Comparison of ENCODE assay signal across 34 cellular contexts in genomic region chr11:68390315-68390714, GRCh38.
"Had no signal": no experiment of that assay in that cellular context is flagged by ENCODE, and none has a peak within 500 bp of the region (broad histone marks: within the 10 kb centered on the region; RNA-seq: fewer than 3 reads in every experiment).

No MANE protein-coding gene starts in this region.

- H3K4me1 Mint-ChIP-seq: activated B cell treated with CpG ODN at 0.5 μM for 24 hours; activated CD4-positive, alpha-beta T cell treated with anti-CD3 and anti-CD28 coated beads, Interleukin-2, amount 10 ng/mL, durations not matched to agents 7 days and 5 days; activated naive CD4-positive, alpha-beta T cell treated with anti-CD3 and anti-CD28 coated beads, Interleukin-2, amount 50 U/mL, for 24 hours; activated naive CD8-positive, alpha-beta T cell treated with anti-CD3 and anti-CD28 coated beads, Interleukin-2, amount 10 ng/mL, durations not matched to agents 7 days and 5 days; activated naive CD8-positive, alpha-beta T cell treated with anti-CD3 and anti-CD28 coated beads, Interleukin-2, amount 50 U/mL, for 24 hours; activated T-helper 17 cell treated with anti-CD3 and anti-CD28 coated beads, Interleukin-2, amount 50 U/mL, for 72 hours had no signal

- H3K36me3 Mint-ChIP-seq: activated CD4-positive, alpha-beta memory T cell treated with anti-CD3 and anti-CD28 coated beads for 36 hours; activated naive CD4-positive, alpha-beta T cell treated with anti-CD3 and anti-CD28 coated beads, Interleukin-2, amount 50 U/mL, for 24 hours; activated naive CD8-positive, alpha-beta T cell had no signal

- DNase-seq: activated B cell treated with CpG ODN at 0.5 μM for 24 hours; activated CD4-positive, alpha-beta memory T cell treated with anti-CD3 and anti-CD28 coated beads for 36 hours; activated CD4-positive, alpha-beta T cell treated with anti-CD3 and anti-CD28 coated beads for 48 hours; activated CD4-positive, alpha-beta T cell treated with anti-CD3 and anti-CD28 coated beads, Interleukin-2, amount 10 ng/mL, durations not matched to agents 7 days and 5 days; activated CD4-positive, alpha-beta T cell treated with anti-CD3 and anti-CD28 coated beads, Interleukin-2, amount 50 U/mL, for 4 hours; activated CD4-positive, CD25-positive, alpha-beta regulatory T cell treated with anti-CD3 and anti-CD28 coated beads, Interleukin-2, amount 50 U/mL, for 72 hours; activated CD8-positive, alpha-beta memory T cell treated with anti-CD3 and anti-CD28 coated beads, Interleukin-2, amount 50 U/mL, for 4 hours; activated CD8-positive, alpha-beta T cell treated with anti-CD3 and anti-CD28 coated beads for 36 hours; activated effector memory CD4-positive, alpha-beta T cell treated with anti-CD3 and anti-CD28 coated beads, Interleukin-2, amount 50 U/mL, for 16 hours; activated gamma-delta T cell treated with Interleukin-2 at 50 U/mL for 16 hours; activated naive CD4-positive, alpha-beta T cell; activated naive CD4-positive, alpha-beta T cell treated with anti-CD3 and anti-CD28 coated beads for 36 hours; activated naive CD8-positive, alpha-beta T cell treated with anti-CD3 and anti-CD28 coated beads, Interleukin-2, amount 10 ng/mL, durations not matched to agents 7 days and 5 days; activated naive CD8-positive, alpha-beta T cell treated with anti-CD3 and anti-CD28 coated beads, Interleukin-2, amount 50 U/mL, for 24 hours; activated T-cell treated with anti-CD3 and anti-CD28 coated beads for 4 hours; activated T-cell treated with anti-CD3 and anti-CD28 coated beads, Interleukin-2, amount 50 U/mL, for 1 hour; activated T-cell treated with anti-CD3 and anti-CD28 coated beads, Interleukin-2, amount 50 U/mL, for 4 hours; activated T-cell treated with anti-CD3 and anti-CD28 coated beads, Interleukin-2, amount 50 U/mL, for 72 hours; amygdala; anterior cingulate cortex; caudate nucleus; T-helper 1 cell; T-helper 2 cell; T-helper 9 cell had no signal

- H3K27ac Mint-ChIP-seq: activated B cell treated with CpG ODN at 0.5 μM for 24 hours; activated CD4-positive, alpha-beta memory T cell treated with anti-CD3 and anti-CD28 coated beads for 36 hours; activated CD4-positive, alpha-beta T cell treated with anti-CD3 and anti-CD28 coated beads, Interleukin-2, amount 10 ng/mL, durations not matched to agents 7 days and 5 days; activated CD8-positive, alpha-beta T cell treated with anti-CD3 and anti-CD28 coated beads for 36 hours; activated naive CD4-positive, alpha-beta T cell treated with anti-CD3 and anti-CD28 coated beads for 36 hours; activated naive CD4-positive, alpha-beta T cell treated with anti-CD3 and anti-CD28 coated beads, Interleukin-2, amount 50 U/mL, for 24 hours; activated naive CD8-positive, alpha-beta T cell; activated naive CD8-positive, alpha-beta T cell treated with anti-CD3 and anti-CD28 coated beads, Interleukin-2, amount 10 ng/mL, durations not matched to agents 7 days and 5 days; activated naive CD8-positive, alpha-beta T cell treated with anti-CD3 and anti-CD28 coated beads, Interleukin-2, amount 50 U/mL, for 24 hours; activated T-cell treated with anti-CD3 and anti-CD28 coated beads, Interleukin-2, amount 50 U/mL, for 72 hours; activated T-helper 1 cell treated with anti-CD3 and anti-CD28 coated beads, Interleukin-12 subunit alpha, Interleukin-12 subunit beta, Interleukin-2, Interleukin-4 antibody, amounts not matched to agents 30 ng/mL and 10 ng/mL and 1 ng/mL, durations not matched to agents 14 hours and 24 hours and 36 hours; activated T-helper 17 cell treated with anti-CD3 and anti-CD28 coated beads, Interleukin-2, amount 50 U/mL, for 72 hours; brain; T-helper 1 cell treated with Interleukin-12 subunit alpha and Interleukin-12 subunit beta and Interleukin-4 antibody, amounts not matched to agents 30 μg/mL and 1 μg/mL, for 36 hours; T-helper 2 cell treated with Interferon-gamma antibody and Interleukin-4, amounts not matched to agents 5 μg/mL and 100 μg/mL, for 36 hours had no signal

- H3K27me3 Mint-ChIP-seq: activated B cell treated with CpG ODN at 0.5 μM for 24 hours; activated CD4-positive, alpha-beta memory T cell treated with anti-CD3 and anti-CD28 coated beads for 36 hours; activated CD4-positive, alpha-beta T cell treated with anti-CD3 and anti-CD28 coated beads, Interleukin-2, amount 10 ng/mL, durations not matched to agents 7 days and 5 days; activated CD8-positive, alpha-beta T cell treated with anti-CD3 and anti-CD28 coated beads for 36 hours; activated naive CD4-positive, alpha-beta T cell treated with anti-CD3 and anti-CD28 coated beads, Interleukin-2, amount 50 U/mL, for 24 hours; activated naive CD8-positive, alpha-beta T cell; activated naive CD8-positive, alpha-beta T cell treated with anti-CD3 and anti-CD28 coated beads, Interleukin-2, amount 10 ng/mL, durations not matched to agents 7 days and 5 days; activated naive CD8-positive, alpha-beta T cell treated with anti-CD3 and anti-CD28 coated beads, Interleukin-2, amount 50 U/mL, for 24 hours; activated T-helper 17 cell treated with anti-CD3 and anti-CD28 coated beads, Interleukin-2, amount 50 U/mL, for 72 hours; brain had no signal

- H3K27me3 ChIP-seq: ascending aorta, cardiac muscle cell had no signal

- H3K4me1 ChIP-seq: ascending aorta had no signal

- H3K9me3 Mint-ChIP-seq: activated B cell treated with CpG ODN at 0.5 μM for 24 hours; activated CD4-positive, alpha-beta memory T cell treated with anti-CD3 and anti-CD28 coated beads for 36 hours; activated CD4-positive, alpha-beta T cell treated with anti-CD3 and anti-CD28 coated beads, Interleukin-2, amount 10 ng/mL, durations not matched to agents 7 days and 5 days; activated CD8-positive, alpha-beta T cell treated with anti-CD3 and anti-CD28 coated beads for 36 hours; activated naive CD4-positive, alpha-beta T cell treated with anti-CD3 and anti-CD28 coated beads for 36 hours; activated naive CD4-positive, alpha-beta T cell treated with anti-CD3 and anti-CD28 coated beads, Interleukin-2, amount 50 U/mL, for 24 hours; activated naive CD8-positive, alpha-beta T cell treated with anti-CD3 and anti-CD28 coated beads, Interleukin-2, amount 10 ng/mL, durations not matched to agents 7 days and 5 days; activated naive CD8-positive, alpha-beta T cell treated with anti-CD3 and anti-CD28 coated beads, Interleukin-2, amount 50 U/mL, for 24 hours; activated T-cell treated with anti-CD3 and anti-CD28 coated beads, Interleukin-2, amount 50 U/mL, for 4 hours; activated T-cell treated with anti-CD3 and anti-CD28 coated beads, Interleukin-2, amount 50 U/mL, for 72 hours; activated T-helper 1 cell treated with anti-CD3 and anti-CD28 coated beads, Interleukin-12 subunit alpha, Interleukin-12 subunit beta, Interleukin-2, Interleukin-4 antibody, amounts not matched to agents 30 ng/mL and 10 ng/mL and 1 ng/mL, durations not matched to agents 14 hours and 24 hours and 36 hours; activated T-helper 17 cell treated with anti-CD3 and anti-CD28 coated beads, Interleukin-2, amount 50 U/mL, for 72 hours; brain; T-helper 1 cell treated with Interleukin-12 subunit alpha and Interleukin-12 subunit beta and Interleukin-4 antibody, amounts not matched to agents 30 μg/mL and 1 μg/mL, for 36 hours; T-helper 2 cell treated with Interferon-gamma antibody and Interleukin-4, amounts not matched to agents 5 μg/mL and 100 μg/mL, for 36 hours had no signal

- ATAC-seq: activated CD8-positive, alpha-beta T cell treated with anti-CD3 and anti-CD28 coated beads for 36 hours; activated naive CD8-positive, alpha-beta T cell treated with anti-CD3 and anti-CD28 coated beads, Interleukin-2, amount 50 U/mL, for 24 hours; activated T-cell treated with anti-CD3 and anti-CD28 coated beads, Interleukin-2, amount 50 U/mL, for 4 hours; activated T-cell treated with anti-CD3 and anti-CD28 coated beads, Interleukin-2, amount 50 U/mL, for 72 hours; activated T-helper 17 cell treated with anti-CD3 and anti-CD28 coated beads, Interleukin-2, amount 50 U/mL, for 72 hours had no signal

- H3K27ac ChIP-seq: ascending aorta, cardiac muscle cell had no signal

- H3K4me3 ChIP-seq: ascending aorta, cardiac muscle cell had no signal

- H3K4me3 Mint-ChIP-seq: activated B cell treated with CpG ODN at 0.5 μM for 24 hours; activated CD4-positive, alpha-beta memory T cell treated with anti-CD3 and anti-CD28 coated beads for 36 hours; activated CD4-positive, alpha-beta T cell treated with anti-CD3 and anti-CD28 coated beads, Interleukin-2, amount 10 ng/mL, durations not matched to agents 7 days and 5 days; activated CD8-positive, alpha-beta T cell treated with anti-CD3 and anti-CD28 coated beads for 36 hours; activated naive CD4-positive, alpha-beta T cell treated with anti-CD3 and anti-CD28 coated beads for 36 hours; activated naive CD4-positive, alpha-beta T cell treated with anti-CD3 and anti-CD28 coated beads, Interleukin-2, amount 50 U/mL, for 24 hours; activated naive CD8-positive, alpha-beta T cell; activated naive CD8-positive, alpha-beta T cell treated with anti-CD3 and anti-CD28 coated beads, Interleukin-2, amount 10 ng/mL, durations not matched to agents 7 days and 5 days; activated naive CD8-positive, alpha-beta T cell treated with anti-CD3 and anti-CD28 coated beads, Interleukin-2, amount 50 U/mL, for 24 hours; activated T-cell treated with anti-CD3 and anti-CD28 coated beads, Interleukin-2, amount 50 U/mL, for 4 hours; activated T-cell treated with anti-CD3 and anti-CD28 coated beads, Interleukin-2, amount 50 U/mL, for 72 hours; activated T-helper 1 cell treated with anti-CD3 and anti-CD28 coated beads, Interleukin-12 subunit alpha, Interleukin-12 subunit beta, Interleukin-2, Interleukin-4 antibody, amounts not matched to agents 30 ng/mL and 10 ng/mL and 1 ng/mL, durations not matched to agents 14 hours and 24 hours and 36 hours; activated T-helper 17 cell treated with anti-CD3 and anti-CD28 coated beads, Interleukin-2, amount 50 U/mL, for 72 hours; brain; T-helper 1 cell treated with Interleukin-12 subunit alpha and Interleukin-12 subunit beta and Interleukin-4 antibody, amounts not matched to agents 30 μg/mL and 1 μg/mL, for 36 hours; T-helper 2 cell treated with Interferon-gamma antibody and Interleukin-4, amounts not matched to agents 5 μg/mL and 100 μg/mL, for 36 hours had no signal

- FAIRE-seq: TTC549 had no signal

- H3K9me3 ChIP-seq: ascending aorta had no signal
